ENCODE assay signal across 19 cellular contexts in the genomic region with DNA sequence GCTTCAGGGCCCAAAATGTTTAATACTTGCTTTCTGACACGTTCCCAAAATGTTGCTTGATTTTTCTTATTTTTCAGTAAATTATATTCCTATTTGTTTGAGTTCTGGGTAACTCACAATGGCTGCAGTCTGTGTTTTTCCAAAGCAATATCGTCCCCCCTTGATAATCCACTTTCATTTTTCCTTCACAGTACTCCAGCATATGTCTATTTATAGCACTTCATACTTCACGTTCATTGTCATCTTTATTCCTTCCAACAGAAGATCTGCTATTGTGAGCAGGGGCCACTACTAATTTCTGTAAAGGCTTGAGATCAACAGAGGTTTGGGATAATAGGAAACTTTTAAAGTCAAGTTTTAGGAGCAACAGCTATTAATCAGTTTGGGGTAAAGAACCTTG. TPM values are rescaled to one million over a fixed set of nuclear protein-coding genes. Genes with fewer than 3 reads are reported as not detected.
DNase-seq lines count a peak whose midpoint lies in the region; ATAC-seq and TF ChIP-seq lines count a peak whose summit lies in the region.
"Had no signal": no experiment of that assay in that cellular context is flagged by ENCODE, and none has a peak within 500 bp of the region (broad histone marks: within the 10 kb centered on the region; RNA-seq: fewer than 3 reads in every experiment).

No MANE protein-coding gene starts in this region.

- no peak for TF ChIP-seq CTCF in adrenal gland (IDR thresholded peaks at IDR 0.05)
- no peak for TF ChIP-seq CTCF in fibroblast of pulmonary artery (IDR thresholded peaks at IDR 0.05; ENCODE audit: low read length, missing control alignments)
- no peak for TF ChIP-seq CTCF in thoracic aorta (IDR thresholded peaks at IDR 0.05)
- no peak for TF ChIP-seq CTCF in GM20000 (IDR thresholded peaks at IDR 0.05; ENCODE audit: extremely low read depth, missing control alignments)

- ATAC-seq in thoracic aorta (ENCODE audit: insufficient number of reproducible peaks, low FRiP score, low read depth) = no peak
- ATAC-seq: foreskin keratinocyte; HepG2; stimulated activated memory B cell treated with anti-CD40 and anti-IgM and Interleukin-4, amounts not matched to agents 10 μg/mL and 1 μg/mL and 100 μg/mL, for 72 hours had no signal

- H3K36me3 ChIP-seq in adrenal gland (replicated peaks in 1 of 2) = no peaks in the 10 kb centered on the region
- no peaks in the 10 kb centered on the region for H3K36me3 ChIP-seq in muscle layer of colon (ENCODE audit: insufficient read depth, low read length)
- H3K36me3 ChIP-seq in thoracic aorta = no peaks in the 10 kb centered on the region
- H3K36me3 ChIP-seq: tibial nerve had no signal

- H3K4me3 ChIP-seq in adrenal gland (peak overlapping the region in 2 of 4 donors; percentile 5 to 51), fibroblast of pulmonary artery (replicated peaks; ENCODE audit: low read depth, low read length) (no peak overlapping the region), muscle layer of colon (ENCODE audit: low read depth in 1 of 2, low read length in 2 of 2) (peak overlapping the region in 1 of 2 donors; percentile 61), thoracic aorta (peak overlapping the region; percentile 57)
- H3K4me3 ChIP-seq: tibial nerve had no signal

- intact Hi-C loops in adrenal gland (cut with DNase I) = no loop called here

- H3K27ac ChIP-seq in adrenal gland (peak overlapping the region; percentile 0 to 72 (median 57)), muscle layer of colon (ENCODE audit: low read depth, low read length) (peak overlapping the region; percentile 75), thoracic aorta (no peak overlapping the region)
- H3K27ac ChIP-seq: foreskin keratinocyte, tibial nerve had no signal

- DNase-seq in adrenal gland = no peak
- peak; percentile 19 for DNase-seq in fibroblast of pulmonary artery (ENCODE audit: low read depth)
- no peak for DNase-seq in thoracic aorta (ENCODE audit: low spot score)
- no peak for DNase-seq in DMS53 treated with DMSO at 0.1 percent for 48 hours (lab: John Stamatoyannopoulos, UW; ENCODE audit: unreplicated experiment)
- DNase-seq in GM20000 (ENCODE audit: low spot score) = no peak
- DNase-seq in activated CD4-positive, alpha-beta T cell treated with anti-CD3 and anti-CD28 coated beads for 1 hour = no peak
- DNase-seq: activated CD4-positive, alpha-beta T cell treated with anti-CD3 and anti-CD28 coated beads for 4 hours; activated effector memory CD4-positive, alpha-beta T cell treated with Interleukin-2 at 50 U/mL for 16 hours; amniotic stem cell; cerebellar nuclear complex; endodermal cell; foreskin keratinocyte; midbrain; NCI-H524; SW 1271 had no signal

- H3K9me3 ChIP-seq in adrenal gland (replicated peaks in 1 of 3) (no peaks in the 10 kb centered on the region), muscle layer of colon (ENCODE audit: low read length) (no peaks in the 10 kb centered on the region), thoracic aorta (no peaks in the 10 kb centered on the region)
- H3K9me3 ChIP-seq: tibial nerve had no signal

- 2 to 12% (median 9%) methylated on average over 3 of the region's 3 CpGs for WGBS in adrenal gland, 4 donors

- H3K4me1 ChIP-seq in adrenal gland (replicated peaks in 1 of 2) (peaks cover 0 to 22% of the 10 kb centered on the region in 2 donors), muscle layer of colon (ENCODE audit: insufficient read depth, low read length) (peaks cover 5% of the 10 kb centered on the region), thoracic aorta (ENCODE audit: control insufficient read depth in 1 of 2, low read depth in 2 of 2) (peaks cover 14 to 24% of the 10 kb centered on the region in 2 donors)
- H3K4me1 ChIP-seq: foreskin keratinocyte had no signal

- no peak overlapping the region for H3K9ac ChIP-seq in muscle layer of colon (ENCODE audit: low read length)

- H3K27me3 ChIP-seq in adrenal gland (no peaks in the 10 kb centered on the region), muscle layer of colon (ENCODE audit: control insufficient read depth in 1 of 2, insufficient read depth in 2 of 2, low read length in 2 of 2) (no peaks in the 10 kb centered on the region), thoracic aorta (replicated peaks; ENCODE audit: insufficient read depth) (no peaks in the 10 kb centered on the region)
- H3K27me3 ChIP-seq: foreskin keratinocyte, tibial nerve had no signal

- TF ChIP-seq POLR2A in adrenal gland (IDR thresholded peaks at IDR 0.05) = no peak

RNA-seq across cellular contexts. Expression of a gene that starts 11.6 kb away (rescaled TPM):
- 10 to 100 TPM in 1 of 8 donors, 1 to 10 TPM in 7; 5.1 to 13.4 (median 7.6) TPM for total RNA-seq in adrenal gland
- polyA plus RNA-seq in adrenal gland = 1 to 10 TPM; 1.6 to 6.4 (median 3.0) TPM
- total RNA-seq in thoracic aorta = 10 to 100 TPM in 1 of 2 donors, 1 to 10 TPM in 1; 6.8 to 12.2 TPM

RNA-seq across cellular contexts. Expression of a gene that starts 11.7 kb away (rescaled TPM):
- total RNA-seq in adrenal gland (10 to 100 TPM; 12.0 to 61.9 (median 32.4) TPM), thoracic aorta (10 to 100 TPM; 19.6 to 29.1 TPM)
- 10 to 100 TPM; 10.0 to 47.5 (median 10.5) TPM for polyA plus RNA-seq in adrenal gland

Comparison
In these comparisons a context has a peak if more than half of its experiments do, and no peak if none do; other contexts are left out.
1. H3K27ac ChIP-seq: peak in adrenal gland (5 of 5) and muscle layer of colon (single experiment); none in thoracic aorta (0 of 2).